ENCODE assay signal across 8 cellular contexts in genomic region chr3:127822836-127823589, GRCh38. TPM values are rescaled to one million over a fixed set of nuclear protein-coding genes. Genes with fewer than 3 reads are reported as not detected.
A peak's percentile ranks its signal among the peaks of the same experiment; 100 is the strongest.
DNase-seq lines count a peak whose midpoint lies in the region; ATAC-seq and TF ChIP-seq lines count a peak whose summit lies in the region.

No MANE protein-coding gene starts in this region.

- TF ChIP-seq CTCF in AG10803 (conservative IDR thresholded peaks at IDR 0.05; ENCODE audit: low read length): peak; percentile 34
- peak; percentile 64 for TF ChIP-seq CTCF in GM13976 (IDR thresholded peaks at IDR 0.05; ENCODE audit: borderline replicate concordance, control extremely low read depth, extremely low read depth, insufficient read depth, missing control alignments)

- H3K27ac Mint-ChIP-seq in activated naive CD4-positive, alpha-beta T cell treated with anti-CD3 and anti-CD28 coated beads, Interleukin-2, amount 50 U/mL, for 72 hours: peak overlapping the region in 1 of 2 donors; percentile 29

- peak overlapping the region; percentile 82 for H3K4me3 ChIP-seq in AG10803 (ENCODE audit: low read length)

- intact Hi-C loops in left cardiac atrium (cut with DNase I): loop anchor here in 1 of 2 donors (10.0 kb wide), 1 partner anchor 128 kb away; no protein-coding TSS in a partner anchor
- intact Hi-C loops in posterior vena cava (cut with DNase I): loop anchor here in 1 of 2 donors (5.0 to 10.0 kb wide), 3 partner anchors 71 to 132 kb away; no protein-coding TSS in a partner anchor

- peaks cover 1 to 7% of the 10 kb centered on the region in 2 donors for H3K36me3 Mint-ChIP-seq in activated naive CD4-positive, alpha-beta T cell treated with anti-CD3 and anti-CD28 coated beads, Interleukin-2, amount 50 U/mL, for 72 hours

- H3K9me3 Mint-ChIP-seq in activated naive CD4-positive, alpha-beta T cell treated with anti-CD3 and anti-CD28 coated beads, Interleukin-2, amount 50 U/mL, for 72 hours: peaks cover under 1 to 9% of the 10 kb centered on the region in 2 donors

- peak; percentile 36 for DNase-seq in AG10803 (ENCODE audit: low read depth)
- peak; percentile 70 for DNase-seq in GM13976 (ENCODE audit: low spot score)
- DNase-seq in activated naive CD4-positive, alpha-beta T cell treated with anti-CD3 and anti-CD28 coated beads, Interleukin-2, amount 50 U/mL, for 72 hours (ENCODE audit: low spot score in 2 of 2): peak in 1 of 2 donors; percentile 18
- DNase-seq in left cardiac atrium: peak; percentile 75
- DNase-seq in posterior vena cava (ENCODE audit: low spot score): peak; percentile 88

- ATAC-seq in HG03432 (IDR thresholded peaks at IDR 0.05; ENCODE audit: unreplicated experiment): peak; percentile 58
- ATAC-seq in activated naive CD4-positive, alpha-beta T cell treated with anti-CD3 and anti-CD28 coated beads, Interleukin-2, amount 50 U/mL, for 72 hours: peak; percentile 33 to 60
- ATAC-seq in left cardiac atrium: peak; percentile 74 to 92
- ATAC-seq in GM21576 (IDR thresholded peaks at IDR 0.05; ENCODE audit: unreplicated experiment): no peak
- no peak for ATAC-seq in GM18870 (IDR thresholded peaks at IDR 0.05; ENCODE audit: unreplicated experiment)

- in situ Hi-C loops in GM13976 (cut with MboI; ENCODE audit: low sequenced_read_pairs, unreplicated experiment): no loop called here

RNA-seq across cellular contexts. Expression of gene MGLL, which starts 0.7 kb away (rescaled TPM):
- under 1 TPM; 0.14 to 0.29 TPM for total RNA-seq in activated naive CD4-positive, alpha-beta T cell treated with anti-CD3 and anti-CD28 coated beads, Interleukin-2, amount 50 U/mL, for 72 hours
- total RNA-seq in left cardiac atrium: 100 to 1,000 TPM in 1 of 2 donors, 10 to 100 TPM in 1; 95.4 to 122 TPM
- total RNA-seq in posterior vena cava: 100 to 1,000 TPM; 107 to 216 TPM

Comparison
In these comparisons a context has a peak if more than half of its experiments do, and no peak if none do; other contexts are left out.
1. ATAC-seq: peak in HG03432 (single experiment), activated naive CD4-positive, alpha-beta T cell treated with anti-CD3 and anti-CD28 coated beads, Interleukin-2, amount 50 U/mL, for 72 hours (2 of 2) and left cardiac atrium (2 of 2); none in GM21576 (single experiment) and GM18870 (single experiment).
2. RNA of gene MGLL, which starts 0.7 kb away (total RNA-seq): 107 to 216 TPM in posterior vena cava and 95.4 to 122 TPM in left cardiac atrium; 0.14 to 0.29 TPM in activated naive CD4-positive, alpha-beta T cell treated with anti-CD3 and anti-CD28 coated beads, Interleukin-2, amount 50 U/mL, for 72 hours; every median in the first group is over 10 times any median in the second.